Comparison of ENCODE assay signal across 24 cellular contexts in the genomic region with DNA sequence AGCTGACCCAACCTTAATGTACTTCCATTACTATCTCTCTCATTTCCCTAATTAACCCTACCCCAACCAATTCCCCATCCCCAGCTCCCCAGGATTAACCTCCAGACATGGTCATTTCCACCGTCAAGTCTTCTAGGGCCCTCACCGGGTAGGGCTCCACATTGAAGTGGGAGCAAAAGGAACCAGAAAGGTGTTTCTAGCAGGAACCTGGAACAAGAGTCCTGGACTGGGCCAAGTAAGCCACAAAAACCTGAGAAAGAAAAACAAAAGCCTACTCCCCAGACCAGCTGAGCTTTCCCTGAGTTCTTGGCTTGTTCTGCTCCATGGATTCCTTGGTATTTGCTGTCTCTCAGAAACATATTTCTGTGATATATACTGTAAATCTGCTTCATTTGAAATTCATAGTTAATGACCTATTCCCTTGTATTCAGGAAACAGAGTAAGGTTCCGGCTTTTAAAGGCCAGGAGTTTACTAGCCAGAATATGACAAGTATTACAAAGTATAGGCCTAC. TPM values are rescaled to one million over a fixed set of nuclear protein-coding genes. Genes with fewer than 3 reads are reported as not detected.
DNase-seq lines count a peak whose midpoint lies in the region; ATAC-seq, FAIRE-seq and TF ChIP-seq lines count a peak whose summit lies in the region.
"Had no signal": no experiment of that assay in that cellular context is flagged by ENCODE, and none has a peak within 500 bp of the region (broad histone marks: within the 10 kb centered on the region; RNA-seq: fewer than 3 reads in every experiment).

No MANE protein-coding gene starts in this region.

- TF ChIP-seq RAD21 in HepG2 (CRISPR knock-in tag; IDR thresholded peaks at IDR 0.05) = no peak

- H3K27me3 ChIP-seq in HepG2 (ENCODE audit: control insufficient read depth in 1 of 2, insufficient read depth in 2 of 2, low read length in 2 of 2) (no peaks in the 10 kb centered on the region), right lobe of liver (no peaks in the 10 kb centered on the region), MG63 (no peaks in the 10 kb centered on the region)

- peak overlapping the region; percentile 84 for H3K27ac ChIP-seq in HepG2 (ENCODE audit: extremely low read length, insufficient read depth, low read length)
- H3K27ac ChIP-seq in right lobe of liver = no peak overlapping the region
- no peak overlapping the region for H3K27ac ChIP-seq in RWPE1
- H3K27ac ChIP-seq: C4-2B, HL-60, PC-9 had no signal

- H3K9ac ChIP-seq in HepG2 (ENCODE audit: insufficient read depth, low read depth, low read length) = no peak overlapping the region

- intact Hi-C loops in HepG2 (cut with micrococcal nuclease; ENCODE audit: unreplicated experiment) (no loop called here), right lobe of liver (cut with DNase I) (no loop called here)

- TF ChIP-seq EP300 in HepG2 (IDR thresholded peaks at IDR 0.05; ENCODE audit: low read depth in 2 of 2, low read length in 2 of 2) = no peak
- TF ChIP-seq EP300 in HepG2 (CRISPR knock-in tag; IDR thresholded peaks at IDR 0.05; ENCODE audit: borderline replicate concordance) = no peak

- H2AFZ ChIP-seq in HepG2 (ENCODE audit: low read length) = no peak overlapping the region
- H2AFZ ChIP-seq: GM23338, PC-9 had no signal

- no peaks in the 10 kb centered on the region for H3K4me1 Mint-ChIP-seq in osteocyte (ENCODE audit: unreplicated experiment)
- H3K4me1 Mint-ChIP-seq: CD8-positive, alpha-beta memory T cell had no signal

- H3K4me3 ChIP-seq in HepG2 (replicated peaks in 1 of 3; ENCODE audit: insufficient read depth in 1 of 3, low read depth in 2 of 3, low read length in 3 of 3) (peak overlapping the region in 2 of 3 experiments; percentile 3 to 54; a peak in 1 of 6 replicates), right lobe of liver (no peak overlapping the region), MG63 (no peak overlapping the region)
- H3K4me3 ChIP-seq: GM23338, HAP-1, PC-9 had no signal

- H3K9me3 Mint-ChIP-seq in osteocyte (ENCODE audit: unreplicated experiment) = peaks cover 8% of the 10 kb centered on the region

- H3K4me1 ChIP-seq in HepG2 (ENCODE audit: insufficient read depth, low read length) = peaks cover 74% of the 10 kb centered on the region
- H3K4me1 ChIP-seq in right lobe of liver = peaks cover 0 to 2% (median 0%) of the 10 kb centered on the region in 4 donors
- H3K4me1 ChIP-seq: HAP-1 had no signal

- no peak for TF ChIP-seq CTCF in HepG2 (CRISPR knock-in tag; IDR thresholded peaks at IDR 0.05)
- TF ChIP-seq CTCF in right lobe of liver (IDR thresholded peaks at IDR 0.05) = no peak
- no peak for TF ChIP-seq CTCF in osteocyte (IDR thresholded peaks at IDR 0.05)
- TF ChIP-seq CTCF in RWPE1 (conservative IDR thresholded peaks at IDR 0.05; ENCODE audit: low read depth) = no peak

- no peaks in the 10 kb centered on the region for H3K36me3 ChIP-seq in HepG2 (replicated peaks in 1 of 2; ENCODE audit: control insufficient read depth in 1 of 2, insufficient read depth in 2 of 2, low read length in 2 of 2)
- H3K36me3 ChIP-seq in right lobe of liver = no peaks in the 10 kb centered on the region
- no peaks in the 10 kb centered on the region for H3K36me3 ChIP-seq in MG63
- H3K36me3 ChIP-seq: HAP-1 had no signal

- POLR2A ChIA-PET in HepG2 (lab: Yijun Ruan, JAX) = no interaction called here
- POLR2A ChIA-PET in RWPE1 (lab: Yijun Ruan, JAX; ENCODE audit: low non-redundant PET) = no interaction called here

- peaks cover 6% of the 10 kb centered on the region for H3K27me3 Mint-ChIP-seq in osteocyte (ENCODE audit: unreplicated experiment)

- no peak overlapping the region for H3K4me3 Mint-ChIP-seq in osteocyte (ENCODE audit: unreplicated experiment)
- H3K4me3 Mint-ChIP-seq: CD8-positive, alpha-beta memory T cell; GM23338 had no signal

- BruUV-seq in HepG2 (replicated peaks; lab: Mats Ljungman, UMichigan) = no TSS peak

- H3K4me2 ChIP-seq in HepG2 (ENCODE audit: low read depth, low read length) = peak overlapping the region; percentile 67
- H3K4me2 ChIP-seq: GM23338, PC-9 had no signal

- WGBS in HepG2 (ENCODE audit: low lambda C conversion rate) = 89% methylated on average over 3 of the region's 3 CpGs
- 95% methylated on average over 3 of the region's 3 CpGs for WGBS in right lobe of liver (ENCODE audit: insufficient coverage, low coverage, low lambda C conversion rate, missing lambda C conversion rate)

- CTCF ChIA-PET in HepG2 (lab: Yijun Ruan, JAX; ENCODE audit: low intra/inter-chr PET ratio, low total read pairs) (no interaction called here), RWPE1 (lab: Yijun Ruan, JAX) (no interaction called here)

- no peak for TF ChIP-seq POLR2A in HepG2 (IDR thresholded peaks at IDR 0.05; ENCODE audit: insufficient read depth in 1 of 2, low read depth in 2 of 2, low read length in 2 of 2)
- TF ChIP-seq POLR2A in right lobe of liver (IDR thresholded peaks at IDR 0.05) = no peak

- no peaks in the 10 kb centered on the region for H3K36me3 Mint-ChIP-seq in osteocyte (ENCODE audit: unreplicated experiment)

- no peak for FAIRE-seq in HepG2 (lab: Jason Lieb, UNC)
- FAIRE-seq: GM12892 had no signal

- no peak for ATAC-seq in HepG2
- no peak for ATAC-seq in right lobe of liver
- ATAC-seq: GM23338 had no signal

- no peaks in the 10 kb centered on the region for H4K20me1 ChIP-seq in HepG2 (ENCODE audit: insufficient read depth, low read length)

- in situ Hi-C loops in HepG2 (cut with HindIII; ENCODE audit: extremely low pct_ligation_motif_present, low pct_unique_long_range_greater_than_20kb) = no loop called here

- no peaks in the 10 kb centered on the region for H3K9me3 ChIP-seq in HepG2 (ENCODE audit: low read length)
- no peaks in the 10 kb centered on the region for H3K9me3 ChIP-seq in right lobe of liver
- H3K9me3 ChIP-seq in MG63 = no peaks in the 10 kb centered on the region
- H3K9me3 ChIP-seq: HAP-1 had no signal

- no peaks in the 10 kb centered on the region for H3K79me2 ChIP-seq in HepG2 (ENCODE audit: insufficient read depth, low read length)

- no peak overlapping the region for H3K27ac Mint-ChIP-seq in osteocyte (ENCODE audit: unreplicated experiment)
- H3K27ac Mint-ChIP-seq: CD8-positive, alpha-beta memory T cell; GM23338 had no signal

- DNase-seq in HepG2 (ENCODE audit: low spot score) = no peak
- DNase-seq in right lobe of liver = no peak
- peak; percentile 87 for DNase-seq in kidney glomerular epithelial cell (lab: John Stamatoyannopoulos, UW)
- DNase-seq in osteocyte (ENCODE audit: extremely low spot score, unreplicated experiment) = peak; percentile 19
- DNase-seq in MG63 = no peak
- no peak for DNase-seq in RWPE1 (ENCODE audit: low spot score)
- DNase-seq in LoVo (ENCODE audit: low spot score) = no peak
- DNase-seq: AML-193; Calu3; CD8-positive, alpha-beta memory T cell; DMS153; KBM-7; NCI-H1105; NCI-H146; NCI-H2029; NCI-H2227 treated with DMSO at 0.1 percent for 48 hours; NCI-H510A treated with DMSO at 0.1 percent for 48 hours; NCI-H748 treated with DMSO at 0.1 percent for 48 hours; PC-9 had no signal

TF ChIP-seq in HepG2, 621 proteins besides CTCF, POLR2A, EP300 and RAD21 (continues in another document):
- TF ChIP-seq CHD2 (IDR thresholded peaks at IDR 0.05; ENCODE audit: low read depth, low read length) = no peak
- TF ChIP-seq ZNF670 (CRISPR knock-in tag; IDR thresholded peaks at IDR 0.05; ENCODE audit: borderline replicate concordance) = 0 out of 2 replicates have a peak, but pooled peaks have one; percentile 16

RNA-seq across cellular contexts. Expression of a gene that starts 58.4 kb away (rescaled TPM):
- total RNA-seq in HepG2 (2016; rRNA removed; fragmentation: Illumina TruSeq; extraction: Trizol) (34.1 and 42.8 TPM in 2 replicates), right lobe of liver (10 to 100 TPM; 11.0 to 21.8 (median 16.8) TPM), osteocyte (35.6 and 38.4 TPM in 2 replicates)
- 12.4 and 14.5 TPM in 2 replicates for total RNA-seq in HepG2 (2016; cell fraction: cytosol; rRNA removed; fragmentation: Illumina TruSeq; extraction: Trizol; ENCODE audit: low read depth)
- total RNA-seq in HepG2 (2016; cell fraction: insoluble cytoplasmic fraction; rRNA removed; fragmentation: Illumina TruSeq; extraction: Trizol) = 35.1 and 45.3 TPM in 2 replicates
- 18.7 and 22.7 TPM in 2 replicates for total RNA-seq in HepG2 (2016; cell fraction: membrane; rRNA removed; fragmentation: Illumina TruSeq; extraction: Trizol)
- total RNA-seq in HepG2 (2016; cell fraction: nucleus; rRNA removed; fragmentation: Illumina TruSeq; extraction: Trizol) = 13.8 and 16.2 TPM in 2 replicates
- polyA plus RNA-seq in HepG2 (2011; rRNA removed) = 13.9 and 17.8 TPM in 2 replicates
- 6.6 and 9.6 TPM in 2 replicates for polyA plus RNA-seq in HepG2 (2011; cell fraction: cytosol; rRNA removed)
- polyA plus RNA-seq in HepG2 (2011; cell fraction: nucleus; rRNA removed) = 4.1 and 5.1 TPM in 2 replicates
- 31.0 and 38.9 TPM in 2 replicates for polyA plus RNA-seq in HepG2 (2012)
- polyA plus RNA-seq in HepG2 (2016; cell fraction: cytosol; fragmentation: Illumina TruSeq; extraction: Trizol; ENCODE audit: low read depth) = 8.7 and 9.4 TPM in 2 replicates
- polyA plus RNA-seq in HepG2 (2016; cell fraction: insoluble cytoplasmic fraction; fragmentation: Illumina TruSeq; extraction: Trizol; ENCODE audit: low read depth) = 49.5 and 51.5 TPM in 2 replicates
- polyA plus RNA-seq in HepG2 (2016; cell fraction: membrane; fragmentation: Illumina TruSeq; extraction: Trizol; ENCODE audit: low read depth) = 14.2 and 16.8 TPM in 2 replicates
- 27.3 and 29.0 TPM in 2 replicates for polyA plus RNA-seq in HepG2 (2016; cell fraction: nucleus; fragmentation: Illumina TruSeq; extraction: Trizol; ENCODE audit: insufficient read depth, low read depth)
- 2.9 and 3.2 TPM in 2 replicates for polyA minus RNA-seq in HepG2 (2011; rRNA and poly(A)+ RNA removed; ENCODE audit: low replicate concordance)
- 5.4 and 6.7 TPM in 2 replicates for polyA minus RNA-seq in HepG2 (2011; cell fraction: cytosol; rRNA and poly(A)+ RNA removed)
- 7.3 and 9.1 TPM in 2 replicates for polyA minus RNA-seq in HepG2 (2011; cell fraction: nucleus; rRNA and poly(A)+ RNA removed)
- 37.8 and 40.1 TPM in 2 replicates for total RNA-seq in MG63 (2014; rRNA removed; shearing (Covaris generic); ENCODE audit: low replicate concordance)

Comparison
In these comparisons a context has a peak if more than half of its experiments do, and no peak if none do; other contexts are left out.
1. H3K4me3 ChIP-seq: peak in HepG2 (2 of 3); none in right lobe of liver (0 of 3) and MG63 (single experiment).
2. DNase-seq: peak in kidney glomerular epithelial cell (single experiment) and osteocyte (single experiment); none in HepG2 (single experiment), right lobe of liver (0 of 3), MG63 (single experiment), RWPE1 (single experiment) and LoVo (single experiment).